Comparison of ENCODE assay signal across 8 cellular contexts in genomic region chr4:184824776-184825393, GRCh38. TPM values are rescaled to one million over a fixed set of nuclear protein-coding genes. Genes with fewer than 3 reads are reported as not detected.
DNase-seq lines count a peak whose midpoint lies in the region; ATAC-seq and TF ChIP-seq lines count a peak whose summit lies in the region.

No MANE protein-coding gene starts in this region.

- H3K27me3 ChIP-seq in BLaER1 = peaks cover 22% of the 10 kb centered on the region
- no peaks in the 10 kb centered on the region for H3K27me3 ChIP-seq in right cardiac atrium (ENCODE audit: control insufficient read depth, insufficient read depth)
- no peaks in the 10 kb centered on the region for H3K27me3 ChIP-seq in spleen (replicated peaks in 1 of 7)

- H4K20me1 ChIP-seq in BLaER1 = peaks cover 50% of the 10 kb centered on the region

- H3K27ac ChIP-seq in BLaER1 (peak overlapping the region; percentile 69), right cardiac atrium (ENCODE audit: low read length) (peak overlapping the region; percentile 83), spleen (peak overlapping the region; percentile 51 to 96 (median 90))

- peak overlapping the region; percentile 78 for H3K9ac ChIP-seq in BLaER1

- 14% methylated on average over 18 of the region's 18 CpGs for WGBS in right cardiac atrium
- 4 to 17% (median 9%) methylated on average over 15 to 18 of the region's 18 CpGs for WGBS in spleen, 5 donors

- peak overlapping the region; percentile 98 for H3K4me2 ChIP-seq in BLaER1

- H3K4me1 ChIP-seq in BLaER1 = peaks cover 32% of the 10 kb centered on the region
- peaks cover 2% of the 10 kb centered on the region for H3K4me1 ChIP-seq in right cardiac atrium (ENCODE audit: control insufficient read depth, insufficient read depth, low read length)
- peaks cover 12 to 61% (median 40%) of the 10 kb centered on the region in 6 donors for H3K4me1 ChIP-seq in spleen

- ATAC-seq in GM19438 (IDR thresholded peaks at IDR 0.05; ENCODE audit: low read depth, unreplicated experiment) (peak; percentile 5), HG03571 (IDR thresholded peaks at IDR 0.05; ENCODE audit: unreplicated experiment) (peak; percentile 3), right cardiac atrium (no peak)

- no peak for TF ChIP-seq POLR2A in spleen (IDR thresholded peaks at IDR 0.05)

- intact Hi-C loops in right cardiac atrium (cut with DNase I) = loop anchor here in 1 of 4 donors (10.0 kb wide), 1 partner anchor 80 kb away; no protein-coding TSS in a partner anchor
- intact Hi-C loops in spleen (cut with DNase I; ENCODE audit: low total_unique reads) = no loop called here

- H3K4me3 ChIP-seq in BLaER1 (peak overlapping the region; percentile 79), right cardiac atrium (ENCODE audit: low read length) (peak overlapping the region; percentile 75), spleen (peak overlapping the region; percentile 38 to 93 (median 73))

- H3K9me3 ChIP-seq in BLaER1 = no peaks in the 10 kb centered on the region
- H3K9me3 ChIP-seq in right cardiac atrium (ENCODE audit: control insufficient read depth, low read length) = no peaks in the 10 kb centered on the region
- H3K9me3 ChIP-seq in spleen = no peaks in the 10 kb centered on the region

- H3K36me3 ChIP-seq in BLaER1 (no peaks in the 10 kb centered on the region), spleen (no peaks in the 10 kb centered on the region)

- DNase-seq in activated T-cell treated with anti-CD3 and anti-CD28 coated beads, Interleukin-2, amount 50 U/mL, for 48 hours = peak; percentile 53 to 57
- no peak for DNase-seq in right cardiac atrium
- DNase-seq in spleen = no peak
- DNase-seq in NCI-H446 treated with DMSO at 0.1 percent for 48 hours (lab: John Stamatoyannopoulos, UW) = no peak
- DNase-seq in NCI-H345 treated with DMSO at 0.1 percent for 48 hours (lab: John Stamatoyannopoulos, UW; ENCODE audit: unreplicated experiment) = no peak

- no peak for TF ChIP-seq CTCF in spleen (IDR thresholded peaks at IDR 0.05 in 8 of 11, conservative IDR thresholded peaks at IDR 0.05 in 3 of 11)

RNA-seq across cellular contexts. Expression of gene ACSL1, which starts 0.9 kb away (rescaled TPM):
- 100 to 1,000 TPM in 2 of 4 donors, 10 to 100 TPM in 2; 94.6 to 149 (median 106) TPM for total RNA-seq in right cardiac atrium
- 129 TPM for polyA plus RNA-seq in right cardiac atrium
- 100 to 1,000 TPM in 6 of 7 donors, 10 to 100 TPM in 1; 79.9 to 333 (median 142) TPM for total RNA-seq in spleen
- polyA plus RNA-seq in spleen = 10 to 100 TPM; 17.6 to 30.3 (median 22.3) TPM

Comparison
In these comparisons a context has a peak if more than half of its experiments do, and no peak if none do; other contexts are left out.
1. ATAC-seq: peak in GM19438 (single experiment) and HG03571 (single experiment); none in right cardiac atrium (0 of 2).
2. DNase-seq: peak in activated T-cell treated with anti-CD3 and anti-CD28 coated beads, Interleukin-2, amount 50 U/mL, for 48 hours (2 of 2); none in right cardiac atrium (0 of 3), spleen (single experiment), NCI-H446 treated with DMSO at 0.1 percent for 48 hours (single experiment) and NCI-H345 treated with DMSO at 0.1 percent for 48 hours (single experiment).
3. Peak in every context shown above with its lines, with median percentiles within 50 percentile points of each other: H3K27ac ChIP-seq and H3K4me3 ChIP-seq.